1 cellular context compared by ENCODE assay signal in the genomic region with DNA sequence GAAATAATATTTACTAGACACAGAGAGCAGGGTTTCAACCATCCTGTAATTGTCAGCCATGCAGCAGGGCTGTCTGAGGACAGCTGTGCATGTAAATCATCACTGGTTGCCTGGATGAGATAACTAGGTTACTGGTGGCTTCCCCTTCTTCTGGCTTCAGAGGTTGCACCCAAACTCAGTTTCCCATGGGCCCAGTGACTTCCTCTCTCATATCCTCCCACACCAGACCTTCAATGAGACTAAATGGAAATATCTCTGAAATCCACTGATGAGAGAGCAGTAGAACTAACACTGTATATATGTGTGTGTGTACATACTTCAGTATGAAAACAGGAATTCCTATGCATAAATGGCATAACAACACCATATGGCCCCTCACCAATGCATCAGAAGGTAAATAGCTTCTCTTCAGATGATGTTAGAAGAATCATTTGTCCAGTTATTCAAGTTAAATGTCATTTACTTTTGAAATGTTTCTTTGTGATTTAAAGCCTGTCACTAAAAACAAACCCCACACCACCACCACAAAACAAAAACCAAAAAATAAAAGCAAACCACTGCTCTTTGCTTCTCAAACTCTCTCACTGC.
TF ChIP-seq lines count a peak whose summit lies in the region.

No MANE protein-coding gene starts in this region.

TF ChIP-seq in HepG2, 621 proteins besides CTCF, POLR2A, EP300 and RAD21:
- TF ChIP-seq SRSF1 (optimal IDR thresholded peaks at IDR 0.05; ENCODE audit: low read depth, low read length) (no peak), PHF8 (CRISPR knock-in tag; IDR thresholded peaks at IDR 0.05) (no peak), MXI1 (IDR thresholded peaks at IDR 0.05; ENCODE audit: borderline replicate concordance, low read depth, low read length) (no peak), ZNF883 (CRISPR knock-in tag; IDR thresholded peaks at IDR 0.05; ENCODE audit: not compliant biosample characterization) (no peak), DNMT3B (CRISPR knock-in tag; conservative IDR thresholded peaks at IDR 0.05) (no peak), TOE1 (CRISPR knock-in tag; IDR thresholded peaks at IDR 0.05) (no peak), JARID2 (CRISPR knock-in tag; IDR thresholded peaks at IDR 0.05; ENCODE audit: insufficient replicate concordance) (no peak), YEATS4 (CRISPR knock-in tag; IDR thresholded peaks at IDR 0.05; ENCODE audit: borderline replicate concordance) (no peak), ZNF724P (CRISPR knock-in tag; IDR thresholded peaks at IDR 0.05; ENCODE audit: borderline replicate concordance) (no peak), ZNF839 (CRISPR knock-in tag; IDR thresholded peaks at IDR 0.05; ENCODE audit: borderline replicate concordance) (no peak)
- TF ChIP-seq, protein P1, sequence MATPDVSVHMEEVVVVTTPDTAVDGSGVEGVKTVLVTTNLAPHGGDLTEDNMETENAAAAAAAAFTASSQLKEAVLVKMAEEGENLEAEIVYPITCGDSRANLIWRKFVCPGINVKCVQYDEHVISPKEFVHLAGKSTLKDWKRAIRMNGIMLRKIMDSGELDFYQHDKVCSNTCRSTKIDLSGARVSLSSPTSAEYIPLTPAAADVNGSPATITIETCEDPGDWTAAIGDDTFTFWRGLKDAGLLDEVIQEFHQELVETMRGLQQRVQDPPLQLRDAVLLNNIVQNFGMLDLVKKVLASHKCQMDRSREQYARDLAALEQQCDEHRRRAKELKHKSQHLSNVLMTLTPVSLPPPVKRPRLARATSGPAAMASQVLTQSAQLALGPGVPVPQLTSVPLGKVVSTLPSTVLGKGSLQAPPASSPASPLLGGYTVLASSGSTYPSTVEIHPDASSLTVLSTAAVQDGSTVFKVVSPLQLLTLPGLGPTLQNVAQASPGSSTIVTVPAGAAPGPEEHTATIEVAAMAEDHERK (CRISPR knock-in tag; IDR thresholded peaks at IDR 0.05; ENCODE audit: low read depth), result no peak
